In the genomic region with DNA sequence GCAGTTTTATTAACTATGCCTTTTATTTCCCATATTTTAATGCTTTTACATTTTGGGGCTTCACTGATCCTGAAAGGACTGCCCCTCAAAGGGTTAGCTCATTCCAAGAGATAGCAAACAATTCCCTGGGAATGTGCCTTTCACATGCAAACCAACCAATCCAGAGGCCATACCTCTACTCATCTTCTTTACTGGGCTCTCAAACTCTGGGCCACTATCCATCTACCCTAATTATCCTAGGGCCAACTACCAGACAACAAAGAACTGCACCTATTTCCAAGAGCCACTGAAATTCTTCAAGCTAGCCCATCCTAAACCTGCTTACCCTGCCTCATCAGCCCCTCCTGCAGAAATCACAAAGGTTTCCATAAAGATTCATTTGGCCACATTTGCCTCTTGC, we compare ENCODE assay signal across 17 cellular contexts.
DNase-seq lines count a peak whose midpoint lies in the region; ATAC-seq, FAIRE-seq and TF ChIP-seq lines count a peak whose summit lies in the region.
"Had no signal": no experiment of that assay in that cellular context is flagged by ENCODE, and none has a peak within 500 bp of the region (broad histone marks: within the 10 kb centered on the region; RNA-seq: fewer than 3 reads in every experiment).

No MANE protein-coding gene starts in this region.

- no peak overlapping the region for H2BK20ac ChIP-seq in H1 (ENCODE audit: low read length)

- H3K27ac ChIP-seq in H1 (ENCODE audit: low read depth, low read length) (no peak overlapping the region), neural progenitor cell (no peak overlapping the region)
- H3K27ac ChIP-seq: GM23248 had no signal

- H3K4me2 ChIP-seq in H1 (ENCODE audit: insufficient read depth in 1 of 2, low read depth in 2 of 2, low read length in 2 of 2), result no peak overlapping the region
- no peak overlapping the region for H3K4me2 ChIP-seq in neural progenitor cell

- no peak overlapping the region for H3K18ac ChIP-seq in H1 (ENCODE audit: extremely low read depth, low read length)

- no peaks in the 10 kb centered on the region for H3K79me1 ChIP-seq in H1 (ENCODE audit: low read depth, low read length)

- ATAC-seq in HG03354 (IDR thresholded peaks at IDR 0.05; ENCODE audit: poor library complexity, severe bottlenecking, unreplicated experiment), result no peak
- ATAC-seq: HCT116 had no signal

- H3K79me2 ChIP-seq in H1 (ENCODE audit: control insufficient read depth in 1 of 2, insufficient read depth in 2 of 2, low read length in 2 of 2) (no peaks in the 10 kb centered on the region), neural progenitor cell (ENCODE audit: low read depth) (no peaks in the 10 kb centered on the region)

- TF ChIP-seq RAD21 in H1 (IDR thresholded peaks at IDR 0.05 in 1 of 2, conservative IDR thresholded peaks at IDR 0.05 in 1 of 2; ENCODE audit: low read depth in 2 of 2, low read length in 2 of 2), result no peak

- POLR2A ChIA-PET in H1 (lab: Charles Lee; ENCODE audit: partially characterized antibody), result no interaction called here
- POLR2A ChIA-PET in activated CD4-positive, alpha-beta T cell treated with anti-CD3 and anti-CD28 coated beads, Interleukin-2, amount 10 ng/mL, durations not matched to agents 7 days and 5 days (lab: Charles Lee), result no interaction called here

- no peak overlapping the region for H2AK5ac ChIP-seq in H1 (ENCODE audit: low read depth, low read length)

- no peak overlapping the region for H4K5ac ChIP-seq in H1 (ENCODE audit: insufficient read length, low read depth, low read length)

- CTCF ChIA-PET in H1 (lab: Charles Lee; ENCODE audit: partially characterized antibody), result interaction anchor here (0.9 to 1.1 kb wide), 2 partner anchors 9 to 436 kb away, joined by 3 read pairs; no protein-coding TSS in a partner anchor
- CTCF ChIA-PET in activated CD4-positive, alpha-beta T cell treated with anti-CD3 and anti-CD28 coated beads, Interleukin-2, amount 10 ng/mL, durations not matched to agents 7 days and 5 days (lab: Charles Lee), result no interaction called here

- H3K14ac ChIP-seq in H1 (ENCODE audit: insufficient read length), result no peak overlapping the region

- H3K4me3 Mint-ChIP-seq in neural progenitor cell, result no peak overlapping the region
- H3K4me3 Mint-ChIP-seq in activated CD4-positive, alpha-beta T cell treated with anti-CD3 and anti-CD28 coated beads, Interleukin-2, amount 10 ng/mL, durations not matched to agents 7 days and 5 days, result no peak overlapping the region
- H3K4me3 Mint-ChIP-seq: CD4-positive, alpha-beta memory T cell; H9 had no signal

- TF ChIP-seq CTCF in H1 (IDR thresholded peaks at IDR 0.05; ENCODE audit: control extremely low read depth in 1 of 3, insufficient read depth in 1 of 3, low read depth in 1 of 3, low read length in 3 of 3) (no peak), neural progenitor cell (IDR thresholded peaks at IDR 0.05) (no peak)

- peak; percentile 32 for FAIRE-seq in H1 (lab: Jason Lieb, UNC)
- FAIRE-seq: GM12891 had no signal

- no peak overlapping the region for H2AFZ ChIP-seq in H1 (ENCODE audit: low read length)
- H2AFZ ChIP-seq in neural progenitor cell (replicated peaks), result peak overlapping the region; percentile 60
- H2AFZ ChIP-seq: GM23248 had no signal

- H3K9me3 ChIP-seq in H1 (ENCODE audit: insufficient read depth in 2 of 2, low read depth in 1 of 2, low read length in 1 of 2) (no peaks in the 10 kb centered on the region), neural progenitor cell (ENCODE audit: low read depth) (no peaks in the 10 kb centered on the region)

- H3K23me2 ChIP-seq in H1 (ENCODE audit: low read depth, low read length), result no peaks in the 10 kb centered on the region

- H3K36me3 Mint-ChIP-seq in neural progenitor cell, result no peaks in the 10 kb centered on the region
- H3K36me3 Mint-ChIP-seq in activated CD4-positive, alpha-beta T cell treated with anti-CD3 and anti-CD28 coated beads, Interleukin-2, amount 10 ng/mL, durations not matched to agents 7 days and 5 days (ENCODE audit: low read depth), result no peaks in the 10 kb centered on the region
- H3K36me3 Mint-ChIP-seq: CD4-positive, alpha-beta memory T cell had no signal

- no peak for TF ChIP-seq EP300 in H1 (IDR thresholded peaks at IDR 0.05; ENCODE audit: borderline replicate concordance in 1 of 2, low read depth in 2 of 2, low read length in 2 of 2)

- H3K4me1 Mint-ChIP-seq in neural progenitor cell, result no peaks in the 10 kb centered on the region
- no peaks in the 10 kb centered on the region for H3K4me1 Mint-ChIP-seq in activated CD4-positive, alpha-beta T cell treated with anti-CD3 and anti-CD28 coated beads, Interleukin-2, amount 10 ng/mL, durations not matched to agents 7 days and 5 days
- H3K4me1 Mint-ChIP-seq: CD4-positive, alpha-beta memory T cell had no signal

- no peaks in the 10 kb centered on the region for H3K27me3 ChIP-seq in H7 (ENCODE audit: control insufficient read depth, insufficient read depth, low read length)
- no peaks in the 10 kb centered on the region for H3K27me3 ChIP-seq in H1 (replicated peaks in 1 of 4; ENCODE audit: control insufficient read depth in 3 of 4, extremely low read depth in 1 of 4, insufficient read depth in 3 of 4, low read length in 3 of 4)
- no peaks in the 10 kb centered on the region for H3K27me3 ChIP-seq in neural progenitor cell

- DNase-seq in H7 (peak; percentile 2), H1 (ENCODE audit: low read depth in 1 of 2, low spot score in 2 of 2) (no peak), neural progenitor cell (ENCODE audit: low spot score) (no peak), SIG-M5 treated with dmso at 0.1 percent for 504 hours (lab: John Stamatoyannopoulos, UW; ENCODE audit: unreplicated experiment) (no peak)
- DNase-seq in activated CD4-positive, alpha-beta T cell treated with anti-CD3 and anti-CD28 coated beads, Interleukin-2, amount 10 ng/mL, durations not matched to agents 7 days and 5 days, result no peak
- DNase-seq: C1 segment of cervical spinal cord; Calu3; CD4-positive, alpha-beta memory T cell; COR-L47; DMS53; DMS79 treated with DMSO at 0.1 percent for 48 hours; GF-D8; GM23248; H9 had no signal

- no peak overlapping the region for H3K23ac ChIP-seq in H1 (ENCODE audit: insufficient read length)

- H3K4ac ChIP-seq in H1 (replicated peaks; ENCODE audit: insufficient read length, low read depth, low read length), result no peak overlapping the region

- H3K56ac ChIP-seq in H1 (replicated peaks; ENCODE audit: insufficient read length, low read depth, low read length), result no peak overlapping the region

- H3K4me1 ChIP-seq in H1 (replicated peaks in 1 of 4; ENCODE audit: control insufficient read depth in 3 of 4, insufficient read depth in 4 of 4, low read length in 3 of 4), result no peaks in the 10 kb centered on the region
- H3K4me1 ChIP-seq in neural progenitor cell, result no peaks in the 10 kb centered on the region

- H3K36me3 ChIP-seq in H7 (replicated peaks; ENCODE audit: control insufficient read depth, insufficient read depth, low read length), result no peaks in the 10 kb centered on the region
- H3K36me3 ChIP-seq in H1 (ENCODE audit: control insufficient read depth in 2 of 4, insufficient read depth in 4 of 4, low read length in 3 of 4), result no peaks in the 10 kb centered on the region
- no peaks in the 10 kb centered on the region for H3K36me3 ChIP-seq in neural progenitor cell

- no peak overlapping the region for H2BK120ac ChIP-seq in H1 (replicated peaks; ENCODE audit: low read depth, low read length)

- no peak overlapping the region for H3K4me3 ChIP-seq in H7 (ENCODE audit: insufficient read depth, low read depth, low read length)
- H3K4me3 ChIP-seq in H1 (ENCODE audit: extremely low read depth in 1 of 4, insufficient read depth in 2 of 4, low read depth in 3 of 4, low read length in 4 of 4), result no peak overlapping the region
- no peak overlapping the region for H3K4me3 ChIP-seq in neural progenitor cell
- H3K4me3 ChIP-seq: GM23248 had no signal

- H4K20me1 ChIP-seq in H1 (replicated peaks in 1 of 2; ENCODE audit: control insufficient read depth in 1 of 2, insufficient read depth in 2 of 2, low read length in 2 of 2) (no peaks in the 10 kb centered on the region), neural progenitor cell (ENCODE audit: low read depth) (no peaks in the 10 kb centered on the region)

- no peak for TF ChIP-seq POLR2A in H1 (IDR thresholded peaks at IDR 0.05; ENCODE audit: control extremely low read depth in 1 of 2, low read depth in 2 of 2, low read length in 2 of 2)

- no peak overlapping the region for H2BK12ac ChIP-seq in H1 (ENCODE audit: low read depth, low read length)

- no peaks in the 10 kb centered on the region for H3K27me3 Mint-ChIP-seq in neural progenitor cell (ENCODE audit: insufficient read depth, low read depth)
- H3K27me3 Mint-ChIP-seq in activated CD4-positive, alpha-beta T cell treated with anti-CD3 and anti-CD28 coated beads, Interleukin-2, amount 10 ng/mL, durations not matched to agents 7 days and 5 days, result no peaks in the 10 kb centered on the region
- H3K27me3 Mint-ChIP-seq: CD4-positive, alpha-beta memory T cell had no signal

- H3F3A ChIP-seq in neural progenitor cell (ENCODE audit: low read depth), result no peaks in the 10 kb centered on the region

- H3K9me3 Mint-ChIP-seq in neural progenitor cell, result no peaks in the 10 kb centered on the region
- peaks cover 8% of the 10 kb centered on the region for H3K9me3 Mint-ChIP-seq in activated CD4-positive, alpha-beta T cell treated with anti-CD3 and anti-CD28 coated beads, Interleukin-2, amount 10 ng/mL, durations not matched to agents 7 days and 5 days
- H3K9me3 Mint-ChIP-seq: H9 had no signal

- no peak overlapping the region for H3K27ac Mint-ChIP-seq in neural progenitor cell
- H3K27ac Mint-ChIP-seq in activated CD4-positive, alpha-beta T cell treated with anti-CD3 and anti-CD28 coated beads, Interleukin-2, amount 10 ng/mL, durations not matched to agents 7 days and 5 days, result no peak overlapping the region
- H3K27ac Mint-ChIP-seq: CD4-positive, alpha-beta memory T cell had no signal

- H3K9ac ChIP-seq in H1 (replicated peaks in 1 of 4; ENCODE audit: extremely low read depth in 1 of 4, low read depth in 3 of 4, low read length in 3 of 4) (no peak overlapping the region), neural progenitor cell (no peak overlapping the region)
- H3K9ac ChIP-seq: GM23248 had no signal

- H2BK15ac ChIP-seq in H1 (ENCODE audit: low read length), result no peak overlapping the region

- no peak overlapping the region for H2BK5ac ChIP-seq in H1 (ENCODE audit: low read depth, low read length)

- H4K8ac ChIP-seq in H1 (ENCODE audit: extremely low read depth, insufficient read depth, low read length), result no peak overlapping the region

- no peak overlapping the region for H4K91ac ChIP-seq in H1 (replicated peaks; ENCODE audit: insufficient read length, low read length)

TF ChIP-seq in H1, 55 proteins besides CTCF, POLR2A, EP300 and RAD21:
- TF ChIP-seq MAX (IDR thresholded peaks at IDR 0.05) (no peak), KDM4A (IDR thresholded peaks at IDR 0.05; ENCODE audit: low read depth, low read length, severe bottlenecking) (no peak), TEAD4 (IDR thresholded peaks at IDR 0.05; ENCODE audit: low read depth, low read length) (0 out of 2 replicates have a peak, but pooled peaks have one; percentile 6), NRF1 (IDR thresholded peaks at IDR 0.05; ENCODE audit: low read depth, low read length) (no peak)
